1 cellular context compared by ENCODE assay signal in the genomic region with DNA sequence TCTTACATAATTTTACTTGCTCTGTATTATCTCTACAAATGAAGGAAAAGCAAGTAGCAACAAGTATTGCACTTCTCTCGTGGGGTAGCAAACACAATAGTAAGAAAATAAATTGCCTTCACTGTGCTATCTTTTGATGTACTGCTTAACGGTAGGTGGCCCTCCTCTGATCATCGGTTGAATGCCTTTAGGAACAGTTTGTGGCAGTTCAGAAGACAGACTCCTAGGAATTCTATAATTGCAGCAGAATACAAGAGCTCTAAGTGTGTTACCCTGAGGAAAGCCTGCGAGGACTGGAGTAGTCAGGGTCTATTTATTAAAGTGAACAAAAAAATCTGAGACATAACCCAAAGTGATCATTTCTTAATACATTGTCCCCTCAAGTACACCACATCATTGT.
TF ChIP-seq lines count a peak whose summit lies in the region.

No MANE protein-coding gene starts in this region.

TF ChIP-seq in HepG2, 621 proteins besides CTCF, POLR2A, EP300 and RAD21 (continued from another document):
- TF ChIP-seq HES4 (CRISPR knock-in tag; IDR thresholded peaks at IDR 0.05; ENCODE audit: borderline replicate concordance) (no peak), GATAD1 (CRISPR knock-in tag; IDR thresholded peaks at IDR 0.05) (no peak), PAF1 (CRISPR knock-in tag; IDR thresholded peaks at IDR 0.05) (no peak), ATM (IDR thresholded peaks at IDR 0.05; ENCODE audit: borderline replicate concordance) (no peak), ZNF672 (CRISPR knock-in tag; IDR thresholded peaks at IDR 0.05) (no peak), ZNF431 (CRISPR knock-in tag; IDR thresholded peaks at IDR 0.05; ENCODE audit: borderline replicate concordance, low read depth) (no peak), ETS1 (CRISPR knock-in tag; IDR thresholded peaks at IDR 0.05) (no peak), ISX (CRISPR knock-in tag; conservative IDR thresholded peaks at IDR 0.05) (no peak)
- TF ChIP-seq, protein P1, sequence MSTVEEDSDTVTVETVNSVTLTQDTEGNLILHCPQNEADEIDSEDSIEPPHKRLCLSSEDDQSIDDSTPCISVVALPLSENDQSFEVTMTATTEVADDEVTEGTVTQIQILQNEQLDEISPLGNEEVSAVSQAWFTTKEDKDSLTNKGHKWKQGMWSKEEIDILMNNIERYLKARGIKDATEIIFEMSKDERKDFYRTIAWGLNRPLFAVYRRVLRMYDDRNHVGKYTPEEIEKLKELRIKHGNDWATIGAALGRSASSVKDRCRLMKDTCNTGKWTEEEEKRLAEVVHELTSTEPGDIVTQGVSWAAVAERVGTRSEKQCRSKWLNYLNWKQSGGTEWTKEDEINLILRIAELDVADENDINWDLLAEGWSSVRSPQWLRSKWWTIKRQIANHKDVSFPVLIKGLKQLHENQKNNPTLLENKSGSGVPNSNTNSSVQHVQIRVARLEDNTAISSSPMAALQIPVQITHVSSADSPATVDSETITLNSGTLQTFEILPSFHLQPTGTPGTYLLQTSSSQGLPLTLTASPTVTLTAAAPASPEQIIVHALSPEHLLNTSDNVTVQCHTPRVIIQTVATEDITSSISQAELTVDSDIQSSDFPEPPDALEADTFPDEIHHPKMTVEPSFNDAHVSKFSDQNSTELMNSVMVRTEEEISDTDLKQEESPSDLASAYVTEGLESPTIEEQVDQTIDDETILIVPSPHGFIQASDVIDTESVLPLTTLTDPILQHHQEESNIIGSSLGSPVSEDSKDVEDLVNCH (CRISPR knock-in tag; IDR thresholded peaks at IDR 0.05), result no peak
TF ChIP-seq in HepG2: peak in this region for 0.
